In genomic region chr5:151258771-151259170, GRCh38 we compare ENCODE assay signal across 1 cellular context.
TF ChIP-seq lines count a peak whose summit lies in the region.

No MANE protein-coding gene starts in this region.

TF ChIP-seq in HCT116, 20 proteins besides CTCF, POLR2A, EP300 and RAD21:
- no peak for TF ChIP-seq SIN3A (IDR thresholded peaks at IDR 0.05; ENCODE audit: low read depth)
- no peak for TF ChIP-seq TCF7L2 (IDR thresholded peaks at IDR 0.05; ENCODE audit: borderline replicate concordance, extremely low read depth, insufficient read depth, insufficient read length)
- no peak for TF ChIP-seq MAX (IDR thresholded peaks at IDR 0.05)
- TF ChIP-seq EZH2phosphoT487 (IDR thresholded peaks at IDR 0.05; ENCODE audit: borderline replicate concordance), result no peak
- TF ChIP-seq ZBTB33 (IDR thresholded peaks at IDR 0.05; ENCODE audit: extremely low read depth, insufficient replicate concordance, low read length), result no peak
- TF ChIP-seq YY1 (IDR thresholded peaks at IDR 0.05; ENCODE audit: extremely low read depth, insufficient replicate concordance, low read depth, low read length), result no peak
- TF ChIP-seq FOSL1 (IDR thresholded peaks at IDR 0.05; ENCODE audit: low read depth), result no peak
